Comparison of ENCODE assay signal across 28 cellular contexts in genomic region chr11:1012740-1013627, GRCh38. TPM values are rescaled to one million over a fixed set of nuclear protein-coding genes. Genes with fewer than 3 reads are reported as not detected.
A peak's percentile ranks its signal among the peaks of the same experiment; 100 is the strongest.
DNase-seq lines count a peak whose midpoint lies in the region; ATAC-seq and TF ChIP-seq lines count a peak whose summit lies in the region.
"Had no signal": no experiment of that assay in that cellular context is flagged by ENCODE, and none has a peak within 500 bp of the region (broad histone marks: within the 10 kb centered on the region; RNA-seq: fewer than 3 reads in every experiment).

No MANE protein-coding gene starts in this region.

- peak; percentile 79 for DNase-seq in COLO668 (lab: John Stamatoyannopoulos, UW; ENCODE audit: unreplicated experiment)
- DNase-seq in NCI-H1105 (lab: John Stamatoyannopoulos, UW) = peak; percentile 44
- peak; percentile 54 for DNase-seq in NCI-H2171 treated with DMSO at 0.1 percent for 48 hours (lab: John Stamatoyannopoulos, UW)
- DNase-seq in endodermal cell = no peak
- DNase-seq in middle frontal gyrus (ENCODE audit: extremely low spot score, low spot score) = no peak
- DNase-seq in G401 (ENCODE audit: low spot score) = no peak
- DNase-seq in NCI-H774 (lab: John Stamatoyannopoulos, UW) = no peak
- DNase-seq: ACHN; activated CD4-positive, CD25-positive, alpha-beta regulatory T cell treated with anti-CD3 and anti-CD28 coated beads, Interleukin-2, amount 50 U/mL, for 72 hours; activated CD8-positive, alpha-beta T cell treated with anti-CD3 and anti-CD28 coated beads, Interleukin-2, amount 10 ng/mL, durations not matched to agents 7 days and 5 days; activated gamma-delta T cell; effector CD8-positive, alpha-beta T cell; esophagus squamous epithelium; gastrocnemius medialis; GF-D8; hippocampal formation; left ventricle myocardium inferior; NCI-H526; OCI-M1; Right ventricle myocardium superior; sigmoid colon; T-cell; upper lobe of right lung had no signal

- no peak for ATAC-seq in HG03135 (IDR thresholded peaks at IDR 0.05; ENCODE audit: unreplicated experiment)
- ATAC-seq: activated CD8-positive, alpha-beta T cell treated with anti-CD3 and anti-CD28 coated beads, Interleukin-2, amount 10 ng/mL, durations not matched to agents 7 days and 5 days; gastrocnemius medialis; T-cell; upper lobe of right lung had no signal

- H3K36me3 Mint-ChIP-seq in endodermal cell (ENCODE audit: low read depth) = peaks cover 40% of the 10 kb centered on the region

- H3K4me3 Mint-ChIP-seq in endodermal cell = no peak overlapping the region
- H3K4me3 Mint-ChIP-seq: activated CD8-positive, alpha-beta T cell treated with anti-CD3 and anti-CD28 coated beads, Interleukin-2, amount 10 ng/mL, durations not matched to agents 7 days and 5 days; brain; mesothelial cell of epicardium; T-cell had no signal

- peak overlapping the region; percentile 38 for H3K27ac ChIP-seq in endodermal cell (ENCODE audit: low read depth, low read length)
- H3K27ac ChIP-seq: esophagus squamous epithelium, gastrocnemius medialis, left ventricle myocardium inferior, sigmoid colon, upper lobe of right lung had no signal

- WGBS in endodermal cell (ENCODE audit: insufficient coverage in 1 of 2, insufficient read length in 1 of 2), 2 experiments = 90 to 93% methylated on average over 11 to 28 of the region's 28 CpGs

- no peak overlapping the region for H3K4me3 ChIP-seq in endodermal cell (ENCODE audit: low read length)
- H3K4me3 ChIP-seq: esophagus squamous epithelium, gastrocnemius medialis, left ventricle myocardium inferior, sigmoid colon, upper lobe of right lung had no signal

- no peaks in the 10 kb centered on the region for H3K4me1 ChIP-seq in endodermal cell (ENCODE audit: control insufficient read depth, insufficient read depth, low read length)
- H3K4me1 ChIP-seq: esophagus squamous epithelium, left ventricle myocardium inferior, sigmoid colon, upper lobe of right lung had no signal

- peaks cover 15% of the 10 kb centered on the region for H3K9me3 Mint-ChIP-seq in endodermal cell

- in situ Hi-C loops in G401 (cut with HindIII; ENCODE audit: low sequenced_read_pairs) = no loop called here

- peaks cover 14% of the 10 kb centered on the region for H3K36me3 ChIP-seq in endodermal cell (ENCODE audit: control insufficient read depth, insufficient read depth, low read length)

- no peak overlapping the region for H3K9ac ChIP-seq in endodermal cell (ENCODE audit: extremely low read depth, low read length, poor library complexity, severe bottlenecking)

- H3K27ac Mint-ChIP-seq in endodermal cell = no peak overlapping the region
- H3K27ac Mint-ChIP-seq: activated CD8-positive, alpha-beta T cell treated with anti-CD3 and anti-CD28 coated beads, Interleukin-2, amount 10 ng/mL, durations not matched to agents 7 days and 5 days; brain; mesothelial cell of epicardium; T-cell had no signal

- no peaks in the 10 kb centered on the region for H3K27me3 ChIP-seq in endodermal cell (ENCODE audit: control insufficient read depth, insufficient read depth, low read length, poor library complexity, severe bottlenecking)
- H3K27me3 ChIP-seq: esophagus squamous epithelium, gastrocnemius medialis, sigmoid colon, upper lobe of right lung had no signal

- no peak for TF ChIP-seq CTCF in endodermal cell (conservative IDR thresholded peaks at IDR 0.05)

- H3K27me3 Mint-ChIP-seq in endodermal cell (ENCODE audit: insufficient read depth) = no peaks in the 10 kb centered on the region
- H3K27me3 Mint-ChIP-seq: brain, T-cell had no signal

- H3K4me1 Mint-ChIP-seq in endodermal cell = no peaks in the 10 kb centered on the region
- H3K4me1 Mint-ChIP-seq: mesothelial cell of epicardium had no signal

- no peaks in the 10 kb centered on the region for H3K9me3 ChIP-seq in endodermal cell (ENCODE audit: control insufficient read depth, low read length)
- H3K9me3 ChIP-seq: esophagus squamous epithelium, gastrocnemius medialis, left ventricle myocardium inferior, sigmoid colon, upper lobe of right lung had no signal

RNA-seq across cellular contexts. Expression of gene MUC6, which starts 23.5 kb away (rescaled TPM):
- total RNA-seq in endodermal cell = under 1 TPM; 0.26 to 0.40 TPM
- 0.04 TPM for polyA plus RNA-seq in endodermal cell (2013, experiment 1 of 2)
- polyA plus RNA-seq in endodermal cell (2013, experiment 2 of 2) = not detected
- total RNA-seq in G401 (2014; rRNA removed; shearing (Covaris generic)) = not detected in 2 replicates
- total RNA-seq: activated CD8-positive, alpha-beta T cell treated with anti-CD3 and anti-CD28 coated beads, Interleukin-2, amount 10 ng/mL, durations not matched to agents 7 days and 5 days; gastrocnemius medialis; left ventricle myocardium inferior; mesothelial cell of epicardium; Right ventricle myocardium superior; sigmoid colon; subcutaneous adipose tissue; upper lobe of right lung had no signal
- polyA plus RNA-seq: neural cell had no signal

Comparison
In these comparisons a context has a peak if more than half of its experiments do, and no peak if none do; other contexts are left out.
1. DNase-seq: peak in COLO668 (single experiment), NCI-H1105 (single experiment) and NCI-H2171 treated with DMSO at 0.1 percent for 48 hours (single experiment); none in endodermal cell (single experiment), middle frontal gyrus (single experiment), G401 (single experiment) and NCI-H774 (single experiment).